1 cellular context compared by ENCODE assay signal in the genomic region with DNA sequence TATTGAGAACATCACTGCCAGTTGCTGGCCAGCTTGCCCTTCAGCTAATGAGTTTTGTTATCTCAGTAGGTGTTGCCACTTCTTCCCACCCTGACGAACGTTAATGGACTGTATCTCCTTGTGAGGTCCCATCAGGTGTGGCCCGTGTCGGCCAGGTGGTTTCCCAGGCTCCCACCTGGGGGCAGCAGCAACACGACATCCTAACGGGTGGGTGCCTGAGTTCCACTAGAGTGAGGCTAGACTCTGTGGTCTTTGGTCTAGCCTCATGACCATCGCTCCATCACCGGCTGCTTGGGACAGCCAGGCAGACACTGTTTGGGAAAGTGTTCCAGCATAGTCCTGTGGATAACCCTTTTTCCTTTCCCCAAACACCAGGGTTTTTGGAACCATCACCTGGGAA.
TF ChIP-seq lines count a peak whose summit lies in the region.

No MANE protein-coding gene starts in this region.

TF ChIP-seq in HepG2, 621 proteins besides CTCF, POLR2A, EP300 and RAD21 (continued from another document):
- TF ChIP-seq, protein P1, sequence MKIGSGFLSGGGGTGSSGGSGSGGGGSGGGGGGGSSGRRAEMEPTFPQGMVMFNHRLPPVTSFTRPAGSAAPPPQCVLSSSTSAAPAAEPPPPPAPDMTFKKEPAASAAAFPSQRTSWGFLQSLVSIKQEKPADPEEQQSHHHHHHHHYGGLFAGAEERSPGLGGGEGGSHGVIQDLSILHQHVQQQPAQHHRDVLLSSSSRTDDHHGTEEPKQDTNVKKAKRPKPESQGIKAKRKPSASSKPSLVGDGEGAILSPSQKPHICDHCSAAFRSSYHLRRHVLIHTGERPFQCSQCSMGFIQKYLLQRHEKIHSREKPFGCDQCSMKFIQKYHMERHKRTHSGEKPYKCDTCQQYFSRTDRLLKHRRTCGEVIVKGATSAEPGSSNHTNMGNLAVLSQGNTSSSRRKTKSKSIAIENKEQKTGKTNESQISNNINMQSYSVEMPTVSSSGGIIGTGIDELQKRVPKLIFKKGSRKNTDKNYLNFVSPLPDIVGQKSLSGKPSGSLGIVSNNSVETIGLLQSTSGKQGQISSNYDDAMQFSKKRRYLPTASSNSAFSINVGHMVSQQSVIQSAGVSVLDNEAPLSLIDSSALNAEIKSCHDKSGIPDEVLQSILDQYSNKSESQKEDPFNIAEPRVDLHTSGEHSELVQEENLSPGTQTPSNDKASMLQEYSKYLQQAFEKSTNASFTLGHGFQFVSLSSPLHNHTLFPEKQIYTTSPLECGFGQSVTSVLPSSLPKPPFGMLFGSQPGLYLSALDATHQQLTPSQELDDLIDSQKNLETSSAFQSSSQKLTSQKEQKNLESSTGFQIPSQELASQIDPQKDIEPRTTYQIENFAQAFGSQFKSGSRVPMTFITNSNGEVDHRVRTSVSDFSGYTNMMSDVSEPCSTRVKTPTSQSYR (CRISPR knock-in tag; IDR thresholded peaks at IDR 0.05; ENCODE audit: borderline replicate concordance) = no peak
- TF ChIP-seq TBX2 (CRISPR knock-in tag; IDR thresholded peaks at IDR 0.05; ENCODE audit: borderline replicate concordance) = 0 out of 2 replicates have a peak, but pooled peaks have one; percentile 16
- no peak for TF ChIP-seq ZSCAN20 (CRISPR knock-in tag; IDR thresholded peaks at IDR 0.05; ENCODE audit: borderline replicate concordance)
- no peak for TF ChIP-seq SMAD9 (CRISPR knock-in tag; IDR thresholded peaks at IDR 0.05)
- TF ChIP-seq ZNF33A (CRISPR knock-in tag; IDR thresholded peaks at IDR 0.05; ENCODE audit: borderline replicate concordance) = no peak
- no peak for TF ChIP-seq ATM (IDR thresholded peaks at IDR 0.05; ENCODE audit: borderline replicate concordance)
- no peak for TF ChIP-seq KLF9 (CRISPR knock-in tag; IDR thresholded peaks at IDR 0.05; ENCODE audit: low read depth)
- no peak for TF ChIP-seq GABPA (IDR thresholded peaks at IDR 0.05; ENCODE audit: low read depth, low read length)
- TF ChIP-seq GABPA (CRISPR knock-in tag; IDR thresholded peaks at IDR 0.05; ENCODE audit: low read depth) = 0 out of 2 replicates have a peak, but pooled peaks have one; percentile 11
- no peak for TF ChIP-seq HNRNPL (IDR thresholded peaks at IDR 0.05; ENCODE audit: low read depth, low read length)
- TF ChIP-seq ZBTB7A (CRISPR knock-in tag; IDR thresholded peaks at IDR 0.05) = 0 out of 2 replicates have a peak, but pooled peaks have one; percentile 62
- TF ChIP-seq, protein P2, sequence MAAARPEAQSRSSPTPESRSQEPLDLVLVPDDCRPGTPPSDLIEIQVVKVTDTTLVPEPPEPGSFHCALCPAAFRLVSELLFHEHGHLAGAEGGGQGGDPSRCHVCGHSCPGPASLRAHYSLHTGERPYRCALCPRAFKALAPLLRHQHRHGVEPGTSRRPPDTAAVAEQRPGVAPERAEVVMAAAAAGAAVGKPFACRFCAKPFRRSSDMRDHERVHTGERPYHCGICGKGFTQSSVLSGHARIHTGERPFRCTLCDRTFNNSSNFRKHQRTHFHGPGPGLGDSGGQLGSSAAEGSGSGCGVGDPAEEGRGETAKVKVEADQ (CRISPR knock-in tag; IDR thresholded peaks at IDR 0.05; ENCODE audit: borderline replicate concordance) = no peak
- TF ChIP-seq PPARG (CRISPR knock-in tag; conservative IDR thresholded peaks at IDR 0.05) = no peak
TF ChIP-seq in HepG2: peak in this region for 16.
